Comparison of ENCODE assay signal across 2 cellular contexts in genomic region chr16:5595849-5596248, GRCh38.
TF ChIP-seq lines count a peak whose summit lies in the region.

No MANE protein-coding gene starts in this region.

TF ChIP-seq in K562, 482 proteins besides CTCF, POLR2A, EP300 and RAD21:
- TF ChIP-seq ILF3 (IDR thresholded peaks at IDR 0.05; ENCODE audit: borderline replicate concordance) (no peak), MLLT1 (IDR thresholded peaks at IDR 0.05) (no peak), NR2C2 (CRISPR knock-in tag; IDR thresholded peaks at IDR 0.05) (no peak), NR2C2 (tag; IDR thresholded peaks at IDR 0.05) (no peak), ZNF41 (CRISPR knock-in tag; conservative IDR thresholded peaks at IDR 0.05) (peak; percentile 92)
TF ChIP-seq in K562: peak in this region for 1.

TF ChIP-seq in H1, 55 proteins besides CTCF, POLR2A, EP300 and RAD21:
- no peak for TF ChIP-seq BCL11A (IDR thresholded peaks at IDR 0.05; ENCODE audit: low read depth in 2 of 2, low read length in 2 of 2)
TF ChIP-seq in H1: peak in this region for 0.
